In genomic region chr1:155139895-155140629, GRCh38 we compare ENCODE assay signal across 9 cellular contexts. TPM values are rescaled to one million over a fixed set of nuclear protein-coding genes. Genes with fewer than 3 reads are reported as not detected.
DNase-seq lines count a peak whose midpoint lies in the region; ATAC-seq, FAIRE-seq and TF ChIP-seq lines count a peak whose summit lies in the region.
"Had no signal": no experiment of that assay in that cellular context is flagged by ENCODE, and none has a peak within 500 bp of the region (broad histone marks: within the 10 kb centered on the region; RNA-seq: fewer than 3 reads in every experiment).

A gene with protein sequence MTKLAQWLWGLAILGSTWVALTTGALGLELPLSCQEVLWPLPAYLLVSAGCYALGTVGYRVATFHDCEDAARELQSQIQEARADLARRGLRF (minus strand): TSS chr1:155140531. CDS start chr1:155140240, 291 bp downstream.

- H3K9ac ChIP-seq in kidney (ENCODE audit: low read length in 2 of 2): peak within 1 kb of the TSS; percentile 98 to 99

- DNase-seq in 8988T: peak; percentile 66
- peak; percentile 66 for DNase-seq in NCI-H446 treated with DMSO at 0.1 percent for 48 hours (lab: John Stamatoyannopoulos, UW)
- DNase-seq in activated CD4-positive, CD25-positive, alpha-beta regulatory T cell treated with anti-CD3 and anti-CD28 coated beads, Interleukin-2, amount 50 U/mL, for 72 hours: peak; percentile 89
- DNase-seq in cerebellar cortex (ENCODE audit: low spot score): peak; percentile 91
- DNase-seq in kidney: peak; percentile 96
- peak; percentile 96 for DNase-seq in stimulated activated CD4-positive, alpha-beta T cell treated with anti-CD3 and anti-CD28 coated beads, Interleukin-15, amount 100 ng/mL, for 24 hours

- FAIRE-seq in kidney (lab: Jason Lieb, UNC): no peak
- FAIRE-seq: G401.6 had no signal

- ATAC-seq in GM18868 (IDR thresholded peaks at IDR 0.05; ENCODE audit: unreplicated experiment) (peak; percentile 73), HG03175 (IDR thresholded peaks at IDR 0.05; ENCODE audit: unreplicated experiment) (peak; percentile 72)

- peak within 1 kb of the TSS; percentile 97 for H3K4me3 ChIP-seq in kidney (ENCODE audit: low read length in 2 of 2)

- no peak for TF ChIP-seq CTCF in kidney (IDR thresholded peaks at IDR 0.05; ENCODE audit: borderline replicate concordance, extremely low read depth, insufficient read depth)

- intact Hi-C loops in kidney (cut with DNase I): no loop called here

- no peaks in the 10 kb centered on the region for H3K36me3 ChIP-seq in kidney (ENCODE audit: control insufficient read depth in 1 of 2, insufficient read depth in 2 of 2, low read length in 2 of 2)

- peak within 1 kb of the TSS; percentile 88 to 95 for H3K27ac ChIP-seq in kidney (ENCODE audit: low read depth in 2 of 2, low read length in 2 of 2)

- no peaks in the 10 kb centered on the region for H3K9me3 ChIP-seq in kidney (ENCODE audit: control insufficient read depth in 1 of 2, low read length in 2 of 2)

- H3K4me1 ChIP-seq in kidney (ENCODE audit: control insufficient read depth in 1 of 2, insufficient read depth in 1 of 2, low read depth in 1 of 2, low read length in 2 of 2): peaks cover 5 to 12% of the 10 kb centered on the region in 2 donors

RNA-seq across cellular contexts. Expression of the gene that starts here (rescaled TPM):
- total RNA-seq in kidney: 84.4 TPM
- polyA plus RNA-seq in kidney (ENCODE audit: insufficient read depth, low read depth, low replicate concordance): 237 TPM

Comparison
In these comparisons a context has a peak if more than half of its experiments do, and no peak if none do; other contexts are left out.
1. Peak in every context shown above with its lines: DNase-seq, ATAC-seq, H3K4me3 ChIP-seq and H3K27ac ChIP-seq.